In genomic region chr14:74589291-74589879, GRCh38 we compare ENCODE assay signal across 19 cellular contexts. TPM values are rescaled to one million over a fixed set of nuclear protein-coding genes. Genes with fewer than 3 reads are reported as not detected.
DNase-seq lines count a peak whose midpoint lies in the region; ATAC-seq, FAIRE-seq and TF ChIP-seq lines count a peak whose summit lies in the region.
"Had no signal": no experiment of that assay in that cellular context is flagged by ENCODE, and none has a peak within 500 bp of the region (broad histone marks: within the 10 kb centered on the region; RNA-seq: fewer than 3 reads in every experiment).

No MANE protein-coding gene starts in this region.

- peaks cover 1 to 19% of the 10 kb centered on the region in 2 experiments for H3K36me3 ChIP-seq in keratinocyte (ENCODE audit: control insufficient read depth in 2 of 2, extremely low read depth in 1 of 2, insufficient read depth in 2 of 2, low read length in 2 of 2)
- no peaks in the 10 kb centered on the region for H3K36me3 ChIP-seq in spleen
- H3K36me3 ChIP-seq in sigmoid colon = no peaks in the 10 kb centered on the region

- H3K9ac ChIP-seq in keratinocyte (ENCODE audit: control insufficient read depth, extremely low read depth, insufficient read depth, low read length) = peak overlapping the region; percentile 57

- H3K27ac ChIP-seq in keratinocyte (ENCODE audit: control insufficient read depth, insufficient read depth, low read length) (peak overlapping the region; percentile 62), spleen (no peak overlapping the region), sigmoid colon (no peak overlapping the region)

- ATAC-seq in left ventricle myocardium superior (no peak), left cardiac atrium (no peak), GM18502 (IDR thresholded peaks at IDR 0.05; ENCODE audit: poor library complexity, unreplicated experiment) (no peak)
- ATAC-seq: PC-3 had no signal

- peak overlapping the region; percentile 47 for H2AFZ ChIP-seq in keratinocyte (ENCODE audit: control insufficient read depth, low read length)

- H3K27me3 ChIP-seq in keratinocyte (ENCODE audit: control insufficient read depth, extremely low read depth, insufficient read depth, low read length) = no peaks in the 10 kb centered on the region
- H3K27me3 ChIP-seq in spleen (replicated peaks in 1 of 7) = no peaks in the 10 kb centered on the region
- H3K27me3 ChIP-seq in sigmoid colon = no peaks in the 10 kb centered on the region

- peak; percentile 90 for FAIRE-seq in keratinocyte (lab: Jason Lieb, UNC)
- FAIRE-seq: A204.1, G401.6 had no signal

- H3K9me3 ChIP-seq in keratinocyte (ENCODE audit: control insufficient read depth, low read depth, low read length) (no peaks in the 10 kb centered on the region), spleen (no peaks in the 10 kb centered on the region), sigmoid colon (no peaks in the 10 kb centered on the region)

- 71 to 87% (median 75%) methylated on average over 5 of the region's 5 CpGs for WGBS in spleen, 5 donors
- WGBS in sigmoid colon, 2 donors = 80 to 90% methylated on average over 5 of the region's 5 CpGs

- no peak overlapping the region for H3K4me3 ChIP-seq in keratinocyte (ENCODE audit: control insufficient read depth in 2 of 3, extremely low read depth in 1 of 3, insufficient read depth in 2 of 3, low read depth in 1 of 3, low read length in 3 of 3)
- no peak overlapping the region for H3K4me3 ChIP-seq in spleen
- H3K4me3 ChIP-seq in sigmoid colon = no peak overlapping the region

- TF ChIP-seq EP300 in sigmoid colon (IDR thresholded peaks at IDR 0.05) = no peak

- H3K4me1 ChIP-seq in keratinocyte (ENCODE audit: control insufficient read depth, extremely low read depth, insufficient read depth, low read length) (peaks cover 42% of the 10 kb centered on the region), spleen (peaks cover 12 to 32% (median 21%) of the 10 kb centered on the region in 6 donors), sigmoid colon (peaks cover 0 to 5% (median under 1%) of the 10 kb centered on the region in 4 donors)

- H3K9me1 ChIP-seq in keratinocyte (ENCODE audit: control insufficient read depth, extremely low read depth, insufficient read depth, low read length) = no peaks in the 10 kb centered on the region

- peak in 1 of 3 experiments; percentile 3 for TF ChIP-seq CTCF in keratinocyte (optimal IDR thresholded peaks at IDR 0.05 in 1 of 3, IDR thresholded peaks at IDR 0.05 in 1 of 3, conservative IDR thresholded peaks at IDR 0.05 in 1 of 3; ENCODE audit: extremely low read depth in 1 of 3, insufficient read depth in 2 of 3, low read length in 3 of 3)
- TF ChIP-seq CTCF in spleen (IDR thresholded peaks at IDR 0.05 in 8 of 11, conservative IDR thresholded peaks at IDR 0.05 in 3 of 11) = no peak
- no peak for TF ChIP-seq CTCF in sigmoid colon (IDR thresholded peaks at IDR 0.05)

- DNase-seq in left ventricle myocardium superior = peak; percentile 53
- no peak for DNase-seq in left cardiac atrium
- no peak for DNase-seq in keratinocyte (ENCODE audit: low read depth, low spot score)
- DNase-seq in spleen = peak; percentile 61
- DNase-seq in NCI-H187 treated with DMSO at 0.1 percent for 48 hours (lab: John Stamatoyannopoulos, UW) = no peak
- no peak for DNase-seq in sigmoid colon
- no peak for DNase-seq in NCI-H1092 treated with DMSO at 0.1 percent for 48 hours (lab: John Stamatoyannopoulos, UW)
- DNase-seq: C1 segment of cervical spinal cord, DND-41, HCEC 1CT, KBM-7, NCI-H146, NCI-H2081 treated with DMSO at 0.1 percent for 48 hours, NCI-H510A, NCI-H82, PC-3 had no signal

- peak overlapping the region; percentile 38 for H3K4me2 ChIP-seq in keratinocyte (ENCODE audit: control insufficient read depth, extremely low read depth, insufficient read depth, low read depth, low read length)

- TF ChIP-seq POLR2A in spleen (IDR thresholded peaks at IDR 0.05) = no peak
- no peak for TF ChIP-seq POLR2A in sigmoid colon (IDR thresholded peaks at IDR 0.05)

- intact Hi-C loops in left ventricle myocardium superior (cut with micrococcal nuclease) (no loop called here), left cardiac atrium (cut with DNase I) (no loop called here), spleen (cut with DNase I; ENCODE audit: low total_unique reads) (no loop called here), sigmoid colon (cut with DNase I) (no loop called here)

- no peaks in the 10 kb centered on the region for H4K20me1 ChIP-seq in keratinocyte (ENCODE audit: control insufficient read depth, extremely low read depth, insufficient read depth, low read length)

- peaks cover 19% of the 10 kb centered on the region for H3K79me2 ChIP-seq in keratinocyte (ENCODE audit: control insufficient read depth, insufficient read depth, low read length)

- dilution Hi-C loops in keratinocyte (cut with MboI; ENCODE audit: extremely low pct_ligation_motif_present, low sequenced_read_pairs) = no loop called here

RNA-seq across cellular contexts. Expression of gene LTBP2, which starts 22.7 kb away (rescaled TPM):
- total RNA-seq in left ventricle myocardium superior (16.0 TPM), left cardiac atrium (10 to 100 TPM; 25.4 to 43.3 TPM), spleen (10 to 100 TPM in 1 of 7 donors, 1 to 10 TPM in 6; 4.3 to 10.7 (median 6.3) TPM), sigmoid colon (10 to 100 TPM; 12.1 to 71.2 (median 15.3) TPM)
- polyA plus RNA-seq in keratinocyte (23.9 to 40.7 TPM (median 26.6 TPM) in 3 replicates), spleen (1 to 10 TPM; 3.4 to 6.7 (median 4.2) TPM), sigmoid colon (1 to 10 TPM in 2 of 3 donors, under 1 TPM in 1; 0.46 to 7.1 (median 1.2) TPM)
- polyA plus RNA-seq in keratinocyte (2011; ENCODE audit: low read depth) = 12.1 TPM
- polyA plus RNA-seq in keratinocyte (2011; cell fraction: cytosol; rRNA removed) = 19.5 and 28.2 TPM in 2 replicates
- polyA plus RNA-seq in keratinocyte (2011; cell fraction: nucleus; rRNA removed) = 118 and 155 TPM in 2 replicates
- 11.7 and 64.1 TPM in 2 replicates for polyA plus RNA-seq in keratinocyte (2012; ENCODE audit: low replicate concordance)
- polyA minus RNA-seq in keratinocyte = 66.1 to 143 TPM (median 68.5 TPM) in 3 replicates
- 89.6 TPM for polyA minus RNA-seq in keratinocyte (2011; cell fraction: cytosol; rRNA and poly(A)+ RNA removed)
- polyA minus RNA-seq in keratinocyte (2011; cell fraction: nucleus; rRNA and poly(A)+ RNA removed) = 195 and 210 TPM in 2 replicates

Comparison
In these comparisons a context has a peak if more than half of its experiments do, and no peak if none do; other contexts are left out.
1. DNase-seq: peak in left ventricle myocardium superior (single experiment) and spleen (single experiment); none in left cardiac atrium (single experiment), keratinocyte (single experiment), NCI-H187 treated with DMSO at 0.1 percent for 48 hours (single experiment), sigmoid colon (single experiment) and NCI-H1092 treated with DMSO at 0.1 percent for 48 hours (single experiment).